In the genomic region with DNA sequence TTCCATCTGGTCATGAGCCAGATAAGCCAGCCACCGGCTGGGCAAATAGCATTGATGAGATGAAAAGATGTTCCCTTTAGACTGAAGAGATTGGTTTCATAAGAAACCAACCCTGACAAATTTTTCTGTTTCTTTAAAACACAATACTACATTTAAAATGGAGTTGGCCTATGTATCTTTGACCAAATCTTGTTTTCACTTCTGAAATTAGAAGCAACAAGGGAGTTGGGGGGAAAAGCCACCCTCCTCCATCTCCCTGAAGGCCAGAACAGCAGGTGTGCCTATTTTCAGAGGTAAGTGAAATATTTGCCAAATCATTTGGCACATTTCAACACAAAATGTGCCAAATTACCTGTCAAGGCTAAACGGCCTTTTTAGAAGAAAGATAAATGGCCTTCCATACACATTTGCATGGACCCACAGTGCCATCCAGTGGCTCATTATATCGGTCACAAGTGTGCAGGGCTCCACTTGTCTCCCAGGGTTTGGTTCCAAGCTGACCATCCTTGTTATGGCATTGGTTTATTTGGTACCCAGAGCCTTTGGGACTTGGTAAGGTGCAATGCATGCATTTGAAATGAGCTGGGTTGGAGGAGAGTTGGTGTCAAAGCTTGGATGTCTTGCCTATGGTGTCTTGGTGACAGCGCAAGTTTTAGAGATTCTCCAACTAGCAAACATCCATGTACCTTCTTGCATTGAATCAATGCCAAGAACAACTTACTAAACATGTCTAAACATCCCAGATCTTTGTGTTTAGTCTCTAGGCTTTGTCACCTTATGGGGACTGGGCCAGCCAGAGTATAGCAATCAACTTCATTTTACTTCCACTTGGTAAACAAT, we compare ENCODE assay signal across 8 cellular contexts.
A peak's percentile ranks its signal among the peaks of the same experiment; 100 is the strongest.
DNase-seq lines count a peak whose midpoint lies in the region; ATAC-seq, FAIRE-seq and TF ChIP-seq lines count a peak whose summit lies in the region.

No MANE protein-coding gene starts in this region.

- intact Hi-C loops in pancreas (cut with DNase I): loop anchor here in 1 of 3 donors (10.0 kb wide), 1 partner anchor 979 kb away; no protein-coding TSS in a partner anchor

- H3K27me3 ChIP-seq in BJ (ENCODE audit: control insufficient read depth, insufficient read depth, low read length) (no peaks in the 10 kb centered on the region), pancreas (no peaks in the 10 kb centered on the region)

- DNase-seq in BJ (ENCODE audit: low read depth): no peak
- DNase-seq in MV-4-11 (lab: John Stamatoyannopoulos, UW): peak; percentile 6
- peak; percentile 71 for DNase-seq in SK-N-DZ (ENCODE audit: low spot score)
- peak; percentile 61 for DNase-seq in fibroblast of pulmonary artery (ENCODE audit: low read depth)
- peak in 4 of 6 donors; percentile 60 to 88 (median 74) for DNase-seq in pancreas
- DNase-seq in activated effector memory CD4-positive, alpha-beta T cell treated with anti-CD3 and anti-CD28 coated beads, Interleukin-2, amount 50 U/mL, for 16 hours: no peak

- no peak for FAIRE-seq in pancreas (lab: Jason Lieb, UNC)

- peak; percentile 58 for TF ChIP-seq CTCF in BJ (IDR thresholded peaks at IDR 0.05; ENCODE audit: insufficient read depth, low read depth, low read length)
- TF ChIP-seq CTCF in fibroblast of pulmonary artery (IDR thresholded peaks at IDR 0.05; ENCODE audit: low read length, missing control alignments): peak; percentile 47
- TF ChIP-seq CTCF in pancreas (IDR thresholded peaks at IDR 0.05): peak; percentile 47 to 77 (median 69)

- H3K27ac ChIP-seq in pancreas: no peak overlapping the region

- CTCF ChIA-PET in BJ (lab: Yijun Ruan, JAX): interaction anchor here (1.0 to 2.6 kb wide), 4 partner anchors 9 to 976 kb away, joined by 3 to 7 read pairs (median 5); no protein-coding TSS in a partner anchor

- ATAC-seq in GM18502 (IDR thresholded peaks at IDR 0.05; ENCODE audit: poor library complexity, unreplicated experiment) (peak; percentile 69), pancreas (peak; percentile 99 to 100 (median 100)), GM18873 (IDR thresholded peaks at IDR 0.05; ENCODE audit: low FRiP score, unreplicated experiment) (no peak)

- H3K4me1 ChIP-seq in pancreas: peaks cover 0 to 5% (median 0%) of the 10 kb centered on the region in 3 donors

- no peaks in the 10 kb centered on the region for H3K9me3 ChIP-seq in pancreas

- WGBS in pancreas, 2 donors: 24 to 28% methylated on average over 4 of the region's 4 CpGs

- H3K36me3 ChIP-seq in BJ (ENCODE audit: control insufficient read depth, insufficient read depth, low read length) (no peaks in the 10 kb centered on the region), pancreas (no peaks in the 10 kb centered on the region)

- no peak overlapping the region for H3K4me3 ChIP-seq in BJ (ENCODE audit: low read depth, low read length)
- no peak overlapping the region for H3K4me3 ChIP-seq in fibroblast of pulmonary artery (replicated peaks; ENCODE audit: low read depth, low read length)
- no peak overlapping the region for H3K4me3 ChIP-seq in pancreas

- POLR2A ChIA-PET in BJ (lab: Charles Lee): no interaction called here

Comparison
In these comparisons a context has a peak if more than half of its experiments do, and no peak if none do; other contexts are left out.
1. DNase-seq: peak in MV-4-11 (single experiment), SK-N-DZ (single experiment), fibroblast of pulmonary artery (single experiment) and pancreas (4 of 6); none in BJ (single experiment) and activated effector memory CD4-positive, alpha-beta T cell treated with anti-CD3 and anti-CD28 coated beads, Interleukin-2, amount 50 U/mL, for 16 hours (single experiment).
2. Peak in every context shown above with its lines, with median percentiles within 50 percentile points of each other: CTCF ChIP-seq.